ENCODE assay signal across 8 cellular contexts in genomic region chr10:102132563-102133372, GRCh38. TPM values are rescaled to one million over a fixed set of nuclear protein-coding genes. Genes with fewer than 3 reads are reported as not detected.
A peak's percentile ranks its signal among the peaks of the same experiment; 100 is the strongest.
DNase-seq lines count a peak whose midpoint lies in the region; ATAC-seq, FAIRE-seq and TF ChIP-seq lines count a peak whose summit lies in the region.

Gene PPRC1, plus strand, starts transcription at chr10:102133040. Its CDS starts 29 bp downstream, at chr10:102133069.

- ATAC-seq in GM21367 (IDR thresholded peaks at IDR 0.05; ENCODE audit: unreplicated experiment), result peak; percentile 81
- peak; percentile 94 for ATAC-seq in effector memory CD8-positive, alpha-beta T cell (replicated peaks)
- ATAC-seq in memory B cell (ENCODE audit: low read depth), result peak; percentile 92

- DNase-seq in Calu3 (peak; percentile 94), HTR-8/SVneo (ENCODE audit: insufficient read length, low spot score) (peak; percentile 97), NOMO-1 treated with DMSO at 0.1 percent for 48 hours (lab: John Stamatoyannopoulos, UW; ENCODE audit: unreplicated experiment) (peak; percentile 99), memory B cell (ENCODE audit: low spot score in 2 of 2) (peak; percentile 93 to 94)
- DNase-seq in activated CD8-positive, alpha-beta memory T cell treated with anti-CD3 and anti-CD28 coated beads for 4 hours (ENCODE audit: low read depth in 2 of 2), result peak; percentile 90 to 98
- DNase-seq in effector memory CD8-positive, alpha-beta T cell, result peak; percentile 95 to 97 (median 97)
- DNase-seq in stimulated activated CD8-positive, alpha-beta memory T cell treated with anti-CD3 and anti-CD28 coated beads, Interleukin-12 subunit alpha, Interleukin-12 subunit beta, amount 100 ng/mL, for 24 hours (ENCODE audit: extremely low read depth), result peak; percentile 94

- H3K4me1 Mint-ChIP-seq in Calu3 (ENCODE audit: low read depth, unreplicated experiment) (peaks cover 18% of the 10 kb centered on the region), memory B cell (peaks cover 28% of the 10 kb centered on the region)
- H3K4me1 Mint-ChIP-seq in effector memory CD8-positive, alpha-beta T cell (ENCODE audit: low read depth in 2 of 2), result peaks cover 34 to 44% of the 10 kb centered on the region in 2 donors

- peak; percentile 66 for TF ChIP-seq CTCF in Calu3 (IDR thresholded peaks at IDR 0.05; ENCODE audit: unreplicated experiment)

- peak; percentile 83 for FAIRE-seq in HTR-8/SVneo (lab: Jason Lieb, UNC)

- H3K36me3 Mint-ChIP-seq in Calu3 (ENCODE audit: insufficient read depth, unreplicated experiment) (peaks cover 24% of the 10 kb centered on the region), memory B cell (no peaks in the 10 kb centered on the region)
- peaks cover 16% of the 10 kb centered on the region for H3K36me3 Mint-ChIP-seq in effector memory CD8-positive, alpha-beta T cell (ENCODE audit: insufficient read depth)

- intact Hi-C loops in Calu3 (cut with micrococcal nuclease; ENCODE audit: unreplicated experiment), result loop anchor here (2.0 kb wide), 1 partner anchor 20 kb away; the partner anchor contains the start of gene NOLC1

- H3K27ac Mint-ChIP-seq in Calu3 (ENCODE audit: unreplicated experiment), result peak within 1 kb of the TSS; percentile 99
- peak within 1 kb of the TSS; percentile 94 to 96 for H3K27ac Mint-ChIP-seq in effector memory CD8-positive, alpha-beta T cell
- peak within 1 kb of the TSS; percentile 93 for H3K27ac Mint-ChIP-seq in memory B cell

- H3K9me3 Mint-ChIP-seq in Calu3 (ENCODE audit: low read depth, unreplicated experiment), result no peaks in the 10 kb centered on the region
- H3K9me3 Mint-ChIP-seq in effector memory CD8-positive, alpha-beta T cell, result no peaks in the 10 kb centered on the region
- H3K9me3 Mint-ChIP-seq in memory B cell, result no peaks in the 10 kb centered on the region

- CTCF ChIA-PET in Calu3 (lab: Charles Lee), result interaction anchor here (0.6 kb wide), 1 partner anchor 19 kb away, joined by 5 read pairs; no protein-coding TSS in a partner anchor

- no TSS peak for BruUV-seq in Calu3 (replicated peaks; lab: Mats Ljungman, UMichigan)

- peak within 1 kb of the TSS; percentile 98 for H3K4me3 Mint-ChIP-seq in Calu3 (ENCODE audit: low read depth, unreplicated experiment)
- peak within 1 kb of the TSS; percentile 98 for H3K4me3 Mint-ChIP-seq in effector memory CD8-positive, alpha-beta T cell
- H3K4me3 Mint-ChIP-seq in memory B cell, result peak within 1 kb of the TSS; percentile 89

- H3K27me3 Mint-ChIP-seq in Calu3 (ENCODE audit: unreplicated experiment), result no peaks in the 10 kb centered on the region
- no peaks in the 10 kb centered on the region for H3K27me3 Mint-ChIP-seq in effector memory CD8-positive, alpha-beta T cell
- H3K27me3 Mint-ChIP-seq in memory B cell, result no peaks in the 10 kb centered on the region

RNA-seq across cellular contexts. Expression of gene PPRC1, which starts in this region (rescaled TPM):
- 43.9 and 49.3 TPM in 2 replicates for total RNA-seq in Calu3 (2022)

Comparison
In these comparisons a context has a peak if more than half of its experiments do, and no peak if none do; other contexts are left out.
1. Peak in every context shown above with its lines: DNase-seq and ATAC-seq.